ENCODE assay signal across 3 cellular contexts in the genomic region with DNA sequence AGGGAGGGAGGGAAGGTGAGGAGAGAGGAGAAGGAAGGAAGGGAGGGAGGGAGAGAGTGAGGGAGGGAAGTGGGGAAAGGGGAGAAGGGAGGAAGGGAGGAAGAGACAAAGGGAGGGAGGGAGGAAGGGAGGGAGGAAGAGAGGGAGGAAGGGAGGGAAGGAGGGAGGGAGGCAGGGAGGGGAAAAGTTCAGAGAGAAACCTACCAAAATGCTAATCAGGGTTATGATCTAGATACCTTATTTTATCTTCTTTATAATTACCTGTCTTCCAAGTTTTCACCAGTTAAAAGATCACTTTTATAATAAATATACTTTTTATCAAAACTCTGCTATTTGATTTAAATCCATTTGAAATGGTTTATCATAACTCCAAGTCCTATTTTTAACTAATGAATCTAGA.
TF ChIP-seq lines count a peak whose summit lies in the region.

No MANE protein-coding gene starts in this region.

TF ChIP-seq in HepG2, 621 proteins besides CTCF, POLR2A, EP300 and RAD21:
- TF ChIP-seq PCBP2 (optimal IDR thresholded peaks at IDR 0.05; ENCODE audit: low read depth, low read length, poor library complexity, severe bottlenecking) (peak; percentile 26), ZBTB1 (CRISPR knock-in tag; IDR thresholded peaks at IDR 0.05; ENCODE audit: borderline replicate concordance) (no peak), HNRNPK (IDR thresholded peaks at IDR 0.05; ENCODE audit: low read depth, low read length, poor library complexity, severe bottlenecking) (peak; percentile 93)

TF ChIP-seq in A549, 52 proteins besides CTCF, POLR2A, EP300 and RAD21:
- TF ChIP-seq GATA3 (IDR thresholded peaks at IDR 0.05; ENCODE audit: borderline replicate concordance) = no peak
- TF ChIP-seq NPAS2 (CRISPR knock-in tag; IDR thresholded peaks at IDR 0.05; ENCODE audit: borderline replicate concordance) = no peak
- TF ChIP-seq FOXS1 (CRISPR knock-in tag; IDR thresholded peaks at IDR 0.05) = no peak
- no peak for TF ChIP-seq JUNB (IDR thresholded peaks at IDR 0.05)
- no peak for TF ChIP-seq HDAC2 (IDR thresholded peaks at IDR 0.05)
- TF ChIP-seq, protein P1, sequence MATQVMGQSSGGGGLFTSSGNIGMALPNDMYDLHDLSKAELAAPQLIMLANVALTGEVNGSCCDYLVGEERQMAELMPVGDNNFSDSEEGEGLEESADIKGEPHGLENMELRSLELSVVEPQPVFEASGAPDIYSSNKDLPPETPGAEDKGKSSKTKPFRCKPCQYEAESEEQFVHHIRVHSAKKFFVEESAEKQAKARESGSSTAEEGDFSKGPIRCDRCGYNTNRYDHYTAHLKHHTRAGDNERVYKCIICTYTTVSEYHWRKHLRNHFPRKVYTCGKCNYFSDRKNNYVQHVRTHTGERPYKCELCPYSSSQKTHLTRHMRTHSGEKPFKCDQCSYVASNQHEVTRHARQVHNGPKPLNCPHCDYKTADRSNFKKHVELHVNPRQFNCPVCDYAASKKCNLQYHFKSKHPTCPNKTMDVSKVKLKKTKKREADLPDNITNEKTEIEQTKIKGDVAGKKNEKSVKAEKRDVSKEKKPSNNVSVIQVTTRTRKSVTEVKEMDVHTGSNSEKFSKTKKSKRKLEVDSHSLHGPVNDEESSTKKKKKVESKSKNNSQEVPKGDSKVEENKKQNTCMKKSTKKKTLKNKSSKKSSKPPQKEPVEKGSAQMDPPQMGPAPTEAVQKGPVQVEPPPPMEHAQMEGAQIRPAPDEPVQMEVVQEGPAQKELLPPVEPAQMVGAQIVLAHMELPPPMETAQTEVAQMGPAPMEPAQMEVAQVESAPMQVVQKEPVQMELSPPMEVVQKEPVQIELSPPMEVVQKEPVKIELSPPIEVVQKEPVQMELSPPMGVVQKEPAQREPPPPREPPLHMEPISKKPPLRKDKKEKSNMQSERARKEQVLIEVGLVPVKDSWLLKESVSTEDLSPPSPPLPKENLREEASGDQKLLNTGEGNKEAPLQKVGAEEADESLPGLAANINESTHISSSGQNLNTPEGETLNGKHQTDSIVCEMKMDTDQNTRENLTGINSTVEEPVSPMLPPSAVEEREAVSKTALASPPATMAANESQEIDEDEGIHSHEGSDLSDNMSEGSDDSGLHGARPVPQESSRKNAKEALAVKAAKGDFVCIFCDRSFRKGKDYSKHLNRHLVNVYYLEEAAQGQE (IDR thresholded peaks at IDR 0.05) = no peak
- TF ChIP-seq, protein P2, sequence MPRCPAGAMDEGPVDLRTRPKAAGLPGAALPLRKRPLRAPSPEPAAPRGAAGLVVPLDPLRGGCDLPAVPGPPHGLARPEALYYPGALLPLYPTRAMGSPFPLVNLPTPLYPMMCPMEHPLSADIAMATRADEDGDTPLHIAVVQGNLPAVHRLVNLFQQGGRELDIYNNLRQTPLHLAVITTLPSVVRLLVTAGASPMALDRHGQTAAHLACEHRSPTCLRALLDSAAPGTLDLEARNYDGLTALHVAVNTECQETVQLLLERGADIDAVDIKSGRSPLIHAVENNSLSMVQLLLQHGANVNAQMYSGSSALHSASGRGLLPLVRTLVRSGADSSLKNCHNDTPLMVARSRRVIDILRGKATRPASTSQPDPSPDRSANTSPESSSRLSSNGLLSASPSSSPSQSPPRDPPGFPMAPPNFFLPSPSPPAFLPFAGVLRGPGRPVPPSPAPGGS (IDR thresholded peaks at IDR 0.05) = no peak
- TF ChIP-seq HOXB5 (CRISPR knock-in tag; IDR thresholded peaks at IDR 0.05) = no peak
- TF ChIP-seq HEYL (CRISPR knock-in tag; IDR thresholded peaks at IDR 0.05) = no peak
- no peak for TF ChIP-seq ZNF302 (CRISPR knock-in tag; IDR thresholded peaks at IDR 0.05)
- TF ChIP-seq ESRRA (IDR thresholded peaks at IDR 0.05; ENCODE audit: borderline replicate concordance, low read length) = no peak
- no peak for TF ChIP-seq CBX2 (IDR thresholded peaks at IDR 0.05; ENCODE audit: borderline replicate concordance, low read depth)
- TF ChIP-seq NR3C1 (IDR thresholded peaks at IDR 0.05) = no peak
- TF ChIP-seq ZSCAN20 (CRISPR knock-in tag; IDR thresholded peaks at IDR 0.05) = no peak
- no peak for TF ChIP-seq SREBF2 (IDR thresholded peaks at IDR 0.05)
- no peak for TF ChIP-seq RNF2 (IDR thresholded peaks at IDR 0.05; ENCODE audit: borderline replicate concordance, low read depth)
- no peak for TF ChIP-seq RARB (CRISPR knock-in tag; IDR thresholded peaks at IDR 0.05)
- no peak for TF ChIP-seq EHF (CRISPR knock-in tag; IDR thresholded peaks at IDR 0.05)
- TF ChIP-seq CHD2 (IDR thresholded peaks at IDR 0.05; ENCODE audit: low read length, partially characterized antibody) = no peak
- TF ChIP-seq, protein P3, sequence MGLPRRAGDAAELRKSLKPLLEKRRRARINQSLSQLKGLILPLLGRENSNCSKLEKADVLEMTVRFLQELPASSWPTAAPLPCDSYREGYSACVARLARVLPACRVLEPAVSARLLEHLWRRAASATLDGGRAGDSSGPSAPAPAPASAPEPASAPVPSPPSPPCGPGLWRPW (IDR thresholded peaks at IDR 0.05) = no peak

TF ChIP-seq in K562, 482 proteins besides CTCF, POLR2A, EP300 and RAD21:
- TF ChIP-seq NFIX (CRISPR knock-in tag; IDR thresholded peaks at IDR 0.05; ENCODE audit: low read depth) = no peak
- peak; percentile 48 for TF ChIP-seq PCBP1 (IDR thresholded peaks at IDR 0.05; ENCODE audit: low read depth, low read length, poor library complexity, severe bottlenecking)
- peak; percentile 78 for TF ChIP-seq PCBP2 (IDR thresholded peaks at IDR 0.05; ENCODE audit: low read depth, low read length, poor library complexity, severe bottlenecking)
